Comparison of ENCODE assay signal across 8 cellular contexts in the genomic region with DNA sequence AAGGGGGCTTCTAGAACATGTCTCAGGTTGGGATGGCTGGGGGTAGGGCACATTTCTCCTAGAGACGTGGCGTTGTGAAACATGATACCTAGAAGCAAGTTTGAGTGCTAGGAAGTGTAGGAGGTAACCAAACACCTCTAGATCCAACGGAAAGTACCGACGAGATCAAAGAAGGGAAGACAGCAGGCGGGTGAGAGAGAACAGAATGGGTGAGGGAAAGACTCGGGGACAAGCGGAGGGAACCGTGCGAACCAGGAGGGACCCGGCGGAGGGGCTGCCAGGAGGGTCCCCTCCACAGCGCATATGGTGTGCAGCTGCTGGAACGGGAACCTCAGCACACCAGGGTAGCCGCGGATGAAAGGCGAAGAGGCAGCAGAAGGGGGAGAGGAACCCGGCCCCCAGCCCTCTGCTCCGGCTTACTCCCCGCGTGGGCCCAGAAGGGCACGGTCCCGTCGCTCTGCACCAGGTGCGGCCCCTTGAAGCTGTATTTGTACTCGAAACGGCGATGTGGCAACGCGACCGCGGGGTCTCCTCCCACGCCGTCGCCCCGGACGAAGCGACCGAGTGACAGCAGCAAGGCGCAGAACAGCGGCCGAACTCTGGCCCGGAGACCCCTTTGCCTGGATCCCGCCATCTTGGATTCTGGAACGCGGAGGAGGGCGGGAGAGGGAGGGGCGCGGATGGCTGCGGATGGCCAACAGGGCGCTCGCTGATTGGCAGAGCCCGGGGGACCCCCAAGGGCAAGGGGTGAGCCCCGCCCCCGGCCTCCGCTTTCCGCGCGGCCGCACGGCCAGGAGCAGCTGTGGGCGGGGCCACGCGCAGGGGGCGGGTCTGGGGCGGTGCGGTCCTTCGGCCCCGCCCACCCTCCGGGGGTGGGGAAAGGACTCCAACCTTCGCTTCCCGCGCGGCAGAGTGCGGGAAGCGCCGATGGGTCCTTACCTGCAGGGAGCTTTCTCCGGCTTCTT. TPM values are rescaled to one million over a fixed set of nuclear protein-coding genes. Genes with fewer than 3 reads are reported as not detected.
A peak's percentile ranks its signal among the peaks of the same experiment; 100 is the strongest.
DNase-seq lines count a peak whose midpoint lies in the region; ATAC-seq, FAIRE-seq and TF ChIP-seq lines count a peak whose summit lies in the region.

A gene with protein sequence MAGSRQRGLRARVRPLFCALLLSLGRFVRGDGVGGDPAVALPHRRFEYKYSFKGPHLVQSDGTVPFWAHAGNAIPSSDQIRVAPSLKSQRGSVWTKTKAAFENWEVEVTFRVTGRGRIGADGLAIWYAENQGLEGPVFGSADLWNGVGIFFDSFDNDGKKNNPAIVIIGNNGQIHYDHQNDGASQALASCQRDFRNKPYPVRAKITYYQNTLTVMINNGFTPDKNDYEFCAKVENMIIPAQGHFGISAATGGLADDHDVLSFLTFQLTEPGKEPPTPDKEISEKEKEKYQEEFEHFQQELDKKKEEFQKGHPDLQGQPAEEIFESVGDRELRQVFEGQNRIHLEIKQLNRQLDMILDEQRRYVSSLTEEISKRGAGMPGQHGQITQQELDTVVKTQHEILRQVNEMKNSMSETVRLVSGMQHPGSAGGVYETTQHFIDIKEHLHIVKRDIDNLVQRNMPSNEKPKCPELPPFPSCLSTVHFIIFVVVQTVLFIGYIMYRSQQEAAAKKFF (minus strand): TSS at position 655 of the 965 bp plus-strand sequence. CDS start 21 bp downstream, at position 634.

- peak within 1 kb of the TSS; percentile 74 to 98 (median 95) for H3K4me3 ChIP-seq in fibroblast of lung (replicated peaks in 1 of 4; ENCODE audit: control extremely low read depth in 1 of 4, insufficient read depth in 1 of 4, low read depth in 3 of 4, low read length in 4 of 4)
- peak within 1 kb of the TSS; percentile 81 for H3K4me3 ChIP-seq in naive thymus-derived CD4-positive, alpha-beta T cell (ENCODE audit: low read length)

- H3K4me1 Mint-ChIP-seq in activated T-helper 17 cell treated with anti-CD3 and anti-CD28 coated beads, Interleukin-2, amount 50 U/mL, for 72 hours: peaks cover 10% of the 10 kb centered on the region
- peaks cover 11 to 45% (median 39%) of the 10 kb centered on the region in 7 donors for H3K4me1 Mint-ChIP-seq in naive thymus-derived CD4-positive, alpha-beta T cell
- H3K4me1 Mint-ChIP-seq in stimulated activated memory B cell treated with anti-CD40 and anti-IgM and Interleukin-4, amounts not matched to agents 10 μg/mL and 1 μg/mL and 100 μg/mL, for 72 hours: peaks cover 25% of the 10 kb centered on the region

- peak within 1 kb of the TSS; percentile 93 for H3K4me3 Mint-ChIP-seq in activated T-helper 17 cell treated with anti-CD3 and anti-CD28 coated beads, Interleukin-2, amount 50 U/mL, for 72 hours
- peak within 1 kb of the TSS; percentile 88 to 99 (median 96) for H3K4me3 Mint-ChIP-seq in naive thymus-derived CD4-positive, alpha-beta T cell
- H3K4me3 Mint-ChIP-seq in stimulated activated memory B cell treated with anti-CD40 and anti-IgM and Interleukin-4, amounts not matched to agents 10 μg/mL and 1 μg/mL and 100 μg/mL, for 72 hours: peak within 1 kb of the TSS; percentile 87

- peak within 1 kb of the TSS; percentile 86 for H2AFZ ChIP-seq in fibroblast of lung (ENCODE audit: low read length)

- H3K4me1 ChIP-seq in fibroblast of lung (ENCODE audit: control insufficient read depth, extremely low read depth, insufficient read depth, low read length): peaks cover 5% of the 10 kb centered on the region
- peaks cover 3 to 20% of the 10 kb centered on the region in 2 donors for H3K4me1 ChIP-seq in naive thymus-derived CD4-positive, alpha-beta T cell (ENCODE audit: control insufficient read depth in 2 of 2, insufficient read depth in 2 of 2, low read length in 2 of 2)

- no peaks in the 10 kb centered on the region for H3K9me3 ChIP-seq in fibroblast of lung (ENCODE audit: control insufficient read depth, insufficient read depth, low read depth, low read length)
- no peaks in the 10 kb centered on the region for H3K9me3 ChIP-seq in naive thymus-derived CD4-positive, alpha-beta T cell (ENCODE audit: control insufficient read depth in 2 of 3, low read length in 3 of 3)

- H3K9ac ChIP-seq in fibroblast of lung (ENCODE audit: insufficient read depth, low read length): peak within 1 kb of the TSS; percentile 99

- H3K36me3 ChIP-seq in fibroblast of lung (ENCODE audit: control insufficient read depth, insufficient read depth, low read length): peaks cover 7% of the 10 kb centered on the region
- H3K36me3 ChIP-seq in naive thymus-derived CD4-positive, alpha-beta T cell (ENCODE audit: control insufficient read depth in 2 of 3, insufficient read depth in 3 of 3, low read length in 3 of 3): peaks cover 0 to 13% (median 0%) of the 10 kb centered on the region in 3 experiments

- no peaks in the 10 kb centered on the region for H3K27me3 ChIP-seq in fibroblast of lung (ENCODE audit: control insufficient read depth, insufficient read depth, low read length)
- H3K27me3 ChIP-seq in naive thymus-derived CD4-positive, alpha-beta T cell (ENCODE audit: control insufficient read depth in 2 of 2, insufficient read depth in 2 of 2, low read length in 2 of 2): no peaks in the 10 kb centered on the region

- peaks cover 50% of the 10 kb centered on the region for H3K36me3 Mint-ChIP-seq in activated T-helper 17 cell treated with anti-CD3 and anti-CD28 coated beads, Interleukin-2, amount 50 U/mL, for 72 hours (ENCODE audit: low read depth)
- peaks cover 0 to 24% (median 4%) of the 10 kb centered on the region in 5 donors for H3K36me3 Mint-ChIP-seq in naive thymus-derived CD4-positive, alpha-beta T cell
- H3K36me3 Mint-ChIP-seq in stimulated activated memory B cell treated with anti-CD40 and anti-IgM and Interleukin-4, amounts not matched to agents 10 μg/mL and 1 μg/mL and 100 μg/mL, for 72 hours: no peaks in the 10 kb centered on the region

- FAIRE-seq in H54 (lab: Jason Lieb, UNC): peak; percentile 45

- H3K9me3 Mint-ChIP-seq in activated T-helper 17 cell treated with anti-CD3 and anti-CD28 coated beads, Interleukin-2, amount 50 U/mL, for 72 hours: no peaks in the 10 kb centered on the region
- H3K9me3 Mint-ChIP-seq in naive thymus-derived CD4-positive, alpha-beta T cell: peaks cover 0 to 2% (median 0%) of the 10 kb centered on the region in 11 donors
- no peaks in the 10 kb centered on the region for H3K9me3 Mint-ChIP-seq in stimulated activated memory B cell treated with anti-CD40 and anti-IgM and Interleukin-4, amounts not matched to agents 10 μg/mL and 1 μg/mL and 100 μg/mL, for 72 hours

- H3K79me2 ChIP-seq in fibroblast of lung (ENCODE audit: control insufficient read depth, insufficient read depth, low read length): peaks cover 37% of the 10 kb centered on the region

- no peak for TF ChIP-seq CTCF in RWPE1 (conservative IDR thresholded peaks at IDR 0.05; ENCODE audit: low read depth)
- TF ChIP-seq CTCF in fibroblast of lung (conservative IDR thresholded peaks at IDR 0.05 in 1 of 2, IDR thresholded peaks at IDR 0.05 in 1 of 2; ENCODE audit: low read depth in 1 of 2, low read length in 2 of 2): no peak

- peak within 1 kb of the TSS; percentile 87 for H3K4me2 ChIP-seq in fibroblast of lung (ENCODE audit: extremely low read depth, insufficient read depth, low read length)

- peaks cover 3% of the 10 kb centered on the region for H4K20me1 ChIP-seq in fibroblast of lung (ENCODE audit: control insufficient read depth, extremely low read depth, insufficient read depth, low read length)

- CTCF ChIA-PET in RWPE1 (lab: Yijun Ruan, JAX): interaction anchor here (0.6 kb wide), 1 partner anchor 464 kb away, joined by 4 read pairs; no protein-coding TSS in a partner anchor
- CTCF ChIA-PET in naive thymus-derived CD4-positive, alpha-beta T cell (lab: Charles Lee): interaction anchor here (1.1 kb wide), 1 partner anchor 23 kb away, joined by 3 read pairs; no protein-coding TSS in a partner anchor

- POLR2A ChIA-PET in RWPE1 (lab: Yijun Ruan, JAX; ENCODE audit: low non-redundant PET): no interaction called here
- POLR2A ChIA-PET in naive thymus-derived CD4-positive, alpha-beta T cell (lab: Charles Lee): interaction anchor here (0.5 kb wide), 1 partner anchor 1087 kb away, joined by 3 read pairs; no protein-coding TSS in a partner anchor

- peak; percentile 60 for TF ChIP-seq POLR2A in H54 (IDR thresholded peaks at IDR 0.05; ENCODE audit: low read depth, low read length)

- DNase-seq in ELF-1 (ENCODE audit: low read depth, low spot score) (peak; percentile 96), H54 (ENCODE audit: insufficient read length, low spot score) (peak; percentile 81), LoVo (ENCODE audit: low spot score) (peak; percentile 94), RWPE1 (ENCODE audit: low spot score) (peak; percentile 92), fibroblast of lung (ENCODE audit: low read depth in 2 of 2) (peak; percentile 90 to 93)
- peak; percentile 73 to 98 (median 83) for DNase-seq in naive thymus-derived CD4-positive, alpha-beta T cell

- intact Hi-C loops in naive thymus-derived CD4-positive, alpha-beta T cell (cut with micrococcal nuclease): loop anchor here (1.0 to 5.0 kb wide), 11 partner anchors 18 to 1738 kb away; a partner anchor contains a TSS

- no peaks in the 10 kb centered on the region for H3K27me3 Mint-ChIP-seq in activated T-helper 17 cell treated with anti-CD3 and anti-CD28 coated beads, Interleukin-2, amount 50 U/mL, for 72 hours
- peaks cover 0 to 8% (median 0%) of the 10 kb centered on the region in 5 donors for H3K27me3 Mint-ChIP-seq in naive thymus-derived CD4-positive, alpha-beta T cell
- H3K27me3 Mint-ChIP-seq in stimulated activated memory B cell treated with anti-CD40 and anti-IgM and Interleukin-4, amounts not matched to agents 10 μg/mL and 1 μg/mL and 100 μg/mL, for 72 hours: no peaks in the 10 kb centered on the region

- peak; percentile 90 for ATAC-seq in activated T-helper 17 cell treated with anti-CD3 and anti-CD28 coated beads, Interleukin-2, amount 50 U/mL, for 72 hours (replicated peaks)
- peak; percentile 97 for ATAC-seq in naive thymus-derived CD4-positive, alpha-beta T cell
- ATAC-seq in stimulated activated memory B cell treated with anti-CD40 and anti-IgM and Interleukin-4, amounts not matched to agents 10 μg/mL and 1 μg/mL and 100 μg/mL, for 72 hours: peak; percentile 97

- peak within 1 kb of the TSS; percentile 84 for H3K27ac ChIP-seq in RWPE1
- peak within 1 kb of the TSS; percentile 97 for H3K27ac ChIP-seq in fibroblast of lung (ENCODE audit: insufficient read depth, low read length)
- peak within 1 kb of the TSS; percentile 86 for H3K27ac ChIP-seq in naive thymus-derived CD4-positive, alpha-beta T cell (ENCODE audit: low read depth, low read length)

- H3K27ac Mint-ChIP-seq in activated T-helper 17 cell treated with anti-CD3 and anti-CD28 coated beads, Interleukin-2, amount 50 U/mL, for 72 hours: peak within 1 kb of the TSS; percentile 99
- H3K27ac Mint-ChIP-seq in naive thymus-derived CD4-positive, alpha-beta T cell: peak within 1 kb of the TSS; percentile 90 to 98 (median 93)
- peak within 1 kb of the TSS; percentile 87 for H3K27ac Mint-ChIP-seq in stimulated activated memory B cell treated with anti-CD40 and anti-IgM and Interleukin-4, amounts not matched to agents 10 μg/mL and 1 μg/mL and 100 μg/mL, for 72 hours

RNA-seq across cellular contexts. Expression of the gene that starts here (rescaled TPM):
- total RNA-seq in activated T-helper 17 cell treated with anti-CD3 and anti-CD28 coated beads, Interleukin-2, amount 50 U/mL, for 72 hours: 100 to 1,000 TPM; 134 to 245 TPM
- total RNA-seq in fibroblast of lung: 132 and 170 TPM in 2 replicates
- polyA plus RNA-seq in fibroblast of lung: 77.7 and 130 TPM in 2 replicates
- 61.4 and 103 TPM in 2 replicates for polyA plus RNA-seq in fibroblast of lung (2012)
- 7.2 and 13.2 TPM in 2 replicates for polyA minus RNA-seq in fibroblast of lung (ENCODE audit: low replicate concordance)
- total RNA-seq in naive thymus-derived CD4-positive, alpha-beta T cell: 100 to 1,000 TPM in 1 of 5 experiments, 10 to 100 TPM in 4; 34.6 to 120 (median 46.3) TPM
- polyA plus RNA-seq in naive thymus-derived CD4-positive, alpha-beta T cell: 10 to 100 TPM; 21.6 to 26.3 TPM

Comparison
In these comparisons a context has a peak if more than half of its experiments do, and no peak if none do; other contexts are left out.
1. Peak in every context shown above with its lines: DNase-seq, ATAC-seq, H3K4me3 ChIP-seq and H3K27ac ChIP-seq.